8 cellular contexts compared by ENCODE assay signal in genomic region chr3:31918179-31919165, GRCh38.
DNase-seq lines count a peak whose midpoint lies in the region; ATAC-seq and TF ChIP-seq lines count a peak whose summit lies in the region.

No MANE protein-coding gene starts in this region.

- H3K27ac Mint-ChIP-seq in mesothelial cell of epicardium: peak overlapping the region; percentile 65

- no peaks in the 10 kb centered on the region for H3K27me3 Mint-ChIP-seq in mesothelial cell of epicardium (ENCODE audit: low read depth)

- 85 to 87% methylated on average over 5 of the region's 5 CpGs for WGBS in lower leg skin, 2 donors

- H3K9me3 Mint-ChIP-seq in mesothelial cell of epicardium: peaks cover 14% of the 10 kb centered on the region

- H3K4me1 Mint-ChIP-seq in mesothelial cell of epicardium: peaks cover 27% of the 10 kb centered on the region

- peak; percentile 53 for DNase-seq in RPMI7951 (ENCODE audit: low read depth)
- no peak for DNase-seq in mesothelial cell of epicardium (ENCODE audit: low spot score in 2 of 2, unreplicated experiment in 2 of 2)
- DNase-seq in Ammon's horn (ENCODE audit: low spot score): no peak
- no peak for DNase-seq in HUDEP-2 (lab: John Stamatoyannopoulos, UW; ENCODE audit: unreplicated experiment in 76 of 76)
- no peak for DNase-seq in NCI-H774 (lab: John Stamatoyannopoulos, UW)
- no peak for DNase-seq in lower leg skin (ENCODE audit: low spot score in 2 of 2)

- TF ChIP-seq POLR2A in lower leg skin (IDR thresholded peaks at IDR 0.05): no peak

- no peak overlapping the region for H3K4me3 Mint-ChIP-seq in mesothelial cell of epicardium

- H3K36me3 Mint-ChIP-seq in mesothelial cell of epicardium: peaks cover 11% of the 10 kb centered on the region

- TF ChIP-seq CTCF in mesothelial cell of epicardium (IDR thresholded peaks at IDR 0.05; ENCODE audit: unreplicated experiment) (no peak), lower leg skin (IDR thresholded peaks at IDR 0.05) (no peak)

- intact Hi-C loops in lower leg skin (cut with DNase I; ENCODE audit: low total_unique reads): no loop called here

- ATAC-seq in GM18519 (IDR thresholded peaks at IDR 0.05; ENCODE audit: low FRiP score, unreplicated experiment): peak; percentile 54
- peak; percentile 68 for ATAC-seq in HG02571 (IDR thresholded peaks at IDR 0.05; ENCODE audit: unreplicated experiment)

- H3K4me3 ChIP-seq in lower leg skin (ENCODE audit: low read depth, poor library complexity, severe bottlenecking): no peak overlapping the region
